12 cellular contexts compared by ENCODE assay signal in genomic region chr5:61881821-61882220, GRCh38.
DNase-seq lines count a peak whose midpoint lies in the region; ATAC-seq and TF ChIP-seq lines count a peak whose summit lies in the region.
"Had no signal": no experiment of that assay in that cellular context is flagged by ENCODE, and none has a peak within 500 bp of the region (broad histone marks: within the 10 kb centered on the region; RNA-seq: fewer than 3 reads in every experiment).

No MANE protein-coding gene starts in this region.

- no peak for TF ChIP-seq EP300 in gastroesophageal sphincter (IDR thresholded peaks at IDR 0.05)

- TF ChIP-seq POLR2A in gastroesophageal sphincter (IDR thresholded peaks at IDR 0.05), result no peak
- TF ChIP-seq POLR2A in esophagus squamous epithelium (IDR thresholded peaks at IDR 0.05), result no peak

- H3K4me3 ChIP-seq in SJSA1, result no peak overlapping the region
- H3K4me3 ChIP-seq in gastroesophageal sphincter, result no peak overlapping the region
- H3K4me3 ChIP-seq in esophagus squamous epithelium, result no peak overlapping the region
- H3K4me3 ChIP-seq: thyroid gland had no signal

- ATAC-seq in gastroesophageal sphincter, result peak; percentile 73
- ATAC-seq in HG03135 (IDR thresholded peaks at IDR 0.05; ENCODE audit: unreplicated experiment), result no peak
- no peak for ATAC-seq in HG02884 (IDR thresholded peaks at IDR 0.05; ENCODE audit: unreplicated experiment)

- H3K36me3 ChIP-seq in SJSA1, result no peaks in the 10 kb centered on the region
- no peaks in the 10 kb centered on the region for H3K36me3 ChIP-seq in gastroesophageal sphincter
- H3K36me3 ChIP-seq in esophagus squamous epithelium, result no peaks in the 10 kb centered on the region
- H3K36me3 ChIP-seq: thyroid gland had no signal

- H3K9me3 ChIP-seq in SJSA1 (replicated peaks) (no peaks in the 10 kb centered on the region), gastroesophageal sphincter (no peaks in the 10 kb centered on the region), esophagus squamous epithelium (no peaks in the 10 kb centered on the region)
- H3K9me3 ChIP-seq: thyroid gland had no signal

- H3K4me1 ChIP-seq in SJSA1 (replicated peaks) (peaks cover 3% of the 10 kb centered on the region; the same call in 1 of the 2 replicates), gastroesophageal sphincter (peaks cover 0 to 20% (median 0%) of the 10 kb centered on the region in 3 donors), esophagus squamous epithelium (no peaks in the 10 kb centered on the region)
- H3K4me1 ChIP-seq: thyroid gland had no signal

- TF ChIP-seq CTCF in gastroesophageal sphincter (IDR thresholded peaks at IDR 0.05) (no peak), esophagus squamous epithelium (IDR thresholded peaks at IDR 0.05) (no peak)

- DNase-seq in EH (ENCODE audit: low read depth), result peak; percentile 43
- DNase-seq in SJSA1 (ENCODE audit: low read depth in 1 of 2, low spot score in 2 of 2), result peak; percentile 39 to 64
- peak; percentile 24 for DNase-seq in occipital lobe (lab: John Stamatoyannopoulos, UW)
- DNase-seq in esophagus squamous epithelium (lab: John Stamatoyannopoulos, UW), result no peak
- no peak for DNase-seq in activated CD8-positive, alpha-beta memory T cell treated with anti-CD3 and anti-CD28 coated beads, Interleukin-2, amount 50 U/mL, for 48 hours
- DNase-seq: activated CD4-positive, CD25-positive, alpha-beta regulatory T cell; retina; thyroid gland had no signal

- H3K27ac ChIP-seq in SJSA1 (no peak overlapping the region), gastroesophageal sphincter (no peak overlapping the region), esophagus squamous epithelium (no peak overlapping the region)
- H3K27ac ChIP-seq: C4-2B, thyroid gland had no signal

- WGBS in gastroesophageal sphincter (ENCODE audit: low coverage in 1 of 2), 2 donors, result 6 to 15% methylated on average over 4 of the region's 4 CpGs
- WGBS in esophagus squamous epithelium, 2 donors, result 45 to 47% methylated on average over 4 of the region's 4 CpGs

- intact Hi-C loops in esophagus squamous epithelium (cut with DNase I), result no loop called here

- no peaks in the 10 kb centered on the region for H3K27me3 ChIP-seq in SJSA1 (replicated peaks)
- H3K27me3 ChIP-seq in gastroesophageal sphincter, result no peaks in the 10 kb centered on the region
- no peaks in the 10 kb centered on the region for H3K27me3 ChIP-seq in esophagus squamous epithelium
- H3K27me3 ChIP-seq: thyroid gland had no signal

Comparison
In these comparisons a context has a peak if more than half of its experiments do, and no peak if none do; other contexts are left out.
1. DNase-seq: peak in EH (single experiment), SJSA1 (2 of 2) and occipital lobe (single experiment); none in esophagus squamous epithelium (single experiment) and activated CD8-positive, alpha-beta memory T cell treated with anti-CD3 and anti-CD28 coated beads, Interleukin-2, amount 50 U/mL, for 48 hours (single experiment).